19 cellular contexts compared by ENCODE assay signal in the genomic region with DNA sequence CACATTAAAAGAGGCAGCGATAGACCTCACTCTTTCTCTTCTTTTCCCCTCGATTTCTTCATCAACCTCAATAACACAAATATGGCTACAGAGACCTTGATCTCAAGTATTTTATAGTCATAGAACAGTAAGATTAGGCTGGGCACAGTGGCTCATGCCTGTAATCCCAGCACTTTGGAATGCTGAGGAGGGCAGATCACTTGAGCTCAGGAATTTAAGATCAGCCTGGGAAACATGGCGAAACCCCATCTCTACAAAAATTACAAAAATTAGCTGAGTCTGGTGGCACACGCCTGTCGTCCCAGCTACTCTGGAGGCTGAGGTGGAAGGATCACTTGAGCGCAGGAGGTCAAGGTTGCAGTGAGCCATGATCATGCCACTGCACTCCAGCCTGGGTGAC. TPM values are rescaled to one million over a fixed set of nuclear protein-coding genes. Genes with fewer than 3 reads are reported as not detected.
DNase-seq lines count a peak whose midpoint lies in the region; ATAC-seq, FAIRE-seq and TF ChIP-seq lines count a peak whose summit lies in the region.
"Had no signal": no experiment of that assay in that cellular context is flagged by ENCODE, and none has a peak within 500 bp of the region (broad histone marks: within the 10 kb centered on the region; RNA-seq: fewer than 3 reads in every experiment).

No MANE protein-coding gene starts in this region.

- H3K27ac ChIP-seq in A549 (peak overlapping the region; percentile 67 to 68; a peak in 5 of 6 replicates), psoas muscle (peak overlapping the region; percentile 79)
- H3K27ac ChIP-seq in naive thymus-derived CD4-positive, alpha-beta T cell (ENCODE audit: low read depth, low read length) = no peak overlapping the region
- H3K27ac ChIP-seq: BLaER1 treated with 17β-estradiol and CSF1 and Interleukin-3, amounts not matched to agents 10 nM and 100 nM had no signal

- H3K27ac Mint-ChIP-seq in HFFc6 (peak overlapping the region; percentile 93; the same call in 1 of the 2 replicates), chondrocyte (ENCODE audit: unreplicated experiment) (peak overlapping the region; percentile 17)
- no peak overlapping the region for H3K27ac Mint-ChIP-seq in naive thymus-derived CD4-positive, alpha-beta T cell
- H3K27ac Mint-ChIP-seq: CD4-positive, CD25-positive, alpha-beta regulatory T cell; GM23338 had no signal

- H3K36me3 ChIP-seq in psoas muscle (ENCODE audit: insufficient read depth in 1 of 2, low read depth in 1 of 2) = no peaks in the 10 kb centered on the region
- H3K36me3 ChIP-seq in naive thymus-derived CD4-positive, alpha-beta T cell (ENCODE audit: control insufficient read depth in 2 of 3, insufficient read depth in 3 of 3, low read length in 3 of 3) = no peaks in the 10 kb centered on the region
- H3K36me3 ChIP-seq: BLaER1 treated with 17β-estradiol and CSF1 and Interleukin-3, amounts not matched to agents 10 nM and 100 nM; HAP-1 had no signal

- CTCF ChIA-PET in A549 (lab: Yijun Ruan, JAX) = interaction anchor here (2.9 kb wide), 1 partner anchor 74 kb away, joined by 10 read pairs; no protein-coding TSS in a partner anchor
- CTCF ChIA-PET in naive thymus-derived CD4-positive, alpha-beta T cell (lab: Charles Lee) = no interaction called here

- H3K4me3 Mint-ChIP-seq in HFFc6 (no peak overlapping the region), chondrocyte (ENCODE audit: unreplicated experiment) (no peak overlapping the region)
- H3K4me3 Mint-ChIP-seq in naive thymus-derived CD4-positive, alpha-beta T cell = no peak overlapping the region
- H3K4me3 Mint-ChIP-seq: CD4-positive, CD25-positive, alpha-beta regulatory T cell; GM23338 had no signal

- H3K4me1 Mint-ChIP-seq in HFFc6 (ENCODE audit: low read depth) (peaks cover 41% of the 10 kb centered on the region), chondrocyte (ENCODE audit: low read depth) (peaks cover 17% of the 10 kb centered on the region)
- peaks cover 0 to 3% (median 0%) of the 10 kb centered on the region in 7 donors for H3K4me1 Mint-ChIP-seq in naive thymus-derived CD4-positive, alpha-beta T cell
- H3K4me1 Mint-ChIP-seq: CD4-positive, CD25-positive, alpha-beta regulatory T cell had no signal

- H3K4me3 ChIP-seq in A549 = no peak overlapping the region
- H3K4me3 ChIP-seq in psoas muscle = no peak overlapping the region
- H3K4me3 ChIP-seq in naive thymus-derived CD4-positive, alpha-beta T cell (ENCODE audit: low read length) = no peak overlapping the region
- H3K4me3 ChIP-seq: BLaER1 treated with 17β-estradiol and CSF1 and Interleukin-3, amounts not matched to agents 10 nM and 100 nM; GM12878; GM23338; HAP-1 had no signal

- no peak for TF ChIP-seq EP300 in A549 (IDR thresholded peaks at IDR 0.05)

- H3K4me2 ChIP-seq in A549 = no peak overlapping the region
- H3K4me2 ChIP-seq: BLaER1 treated with 17β-estradiol and CSF1 and Interleukin-3, amounts not matched to agents 10 nM and 100 nM; GM23338 had no signal

- H3K9me3 ChIP-seq in A549 (no peaks in the 10 kb centered on the region; the same call in 2 of the 3 replicates), psoas muscle (no peaks in the 10 kb centered on the region)
- no peaks in the 10 kb centered on the region for H3K9me3 ChIP-seq in naive thymus-derived CD4-positive, alpha-beta T cell (ENCODE audit: control insufficient read depth in 2 of 3, low read length in 3 of 3)
- H3K9me3 ChIP-seq: HAP-1 had no signal

- H3K36me3 Mint-ChIP-seq in HFFc6 (ENCODE audit: low read depth) (peaks cover 5% of the 10 kb centered on the region), chondrocyte (ENCODE audit: low read depth) (no peaks in the 10 kb centered on the region)
- peaks cover 0 to 2% (median 0%) of the 10 kb centered on the region in 5 donors for H3K36me3 Mint-ChIP-seq in naive thymus-derived CD4-positive, alpha-beta T cell
- H3K36me3 Mint-ChIP-seq: CD4-positive, CD25-positive, alpha-beta regulatory T cell had no signal

- TF ChIP-seq CTCF in A549 (IDR thresholded peaks at IDR 0.05) (no peak), HFFc6 (IDR thresholded peaks at IDR 0.05) (no peak), chondrocyte (IDR thresholded peaks at IDR 0.05) (no peak), psoas muscle (IDR thresholded peaks at IDR 0.05) (no peak)

- TF ChIP-seq POLR2A in A549 (IDR thresholded peaks at IDR 0.05; ENCODE audit: low read length) = no peak

- H3K4me1 ChIP-seq in A549 (peaks cover 23% of the 10 kb centered on the region), psoas muscle (peaks cover 23% of the 10 kb centered on the region)
- H3K4me1 ChIP-seq in naive thymus-derived CD4-positive, alpha-beta T cell (ENCODE audit: control insufficient read depth in 2 of 2, insufficient read depth in 2 of 2, low read length in 2 of 2) = no peaks in the 10 kb centered on the region
- H3K4me1 ChIP-seq: HAP-1 had no signal

- no peak for FAIRE-seq in A549 (lab: Jason Lieb, UNC)
- FAIRE-seq: GM12878, GM18507 had no signal

- TF ChIP-seq RAD21 in A549 (conservative IDR thresholded peaks at IDR 0.05 in 1 of 2, IDR thresholded peaks at IDR 0.05 in 1 of 2) = no peak

- intact Hi-C loops in psoas muscle (cut with DNase I) = no loop called here
- intact Hi-C loops in naive thymus-derived CD4-positive, alpha-beta T cell (cut with micrococcal nuclease) = no loop called here

- H3K27me3 Mint-ChIP-seq in HFFc6 (ENCODE audit: insufficient read depth) = peaks cover 2% of the 10 kb centered on the region; the same call in 1 of the 2 replicates
- no peaks in the 10 kb centered on the region for H3K27me3 Mint-ChIP-seq in chondrocyte (ENCODE audit: low read depth)
- peaks cover 15 to 40% (median 27%) of the 10 kb centered on the region in 5 donors for H3K27me3 Mint-ChIP-seq in naive thymus-derived CD4-positive, alpha-beta T cell

- peaks cover 7% of the 10 kb centered on the region for H3K9me3 Mint-ChIP-seq in HFFc6
- H3K9me3 Mint-ChIP-seq in chondrocyte (ENCODE audit: low read depth) = no peaks in the 10 kb centered on the region
- H3K9me3 Mint-ChIP-seq in naive thymus-derived CD4-positive, alpha-beta T cell = no peaks in the 10 kb centered on the region
- H3K9me3 Mint-ChIP-seq: CD4-positive, CD25-positive, alpha-beta regulatory T cell; GM23338 had no signal

- no peaks in the 10 kb centered on the region for H3K27me3 ChIP-seq in psoas muscle (ENCODE audit: insufficient read depth in 3 of 3, low read length in 2 of 3)
- H3K27me3 ChIP-seq in naive thymus-derived CD4-positive, alpha-beta T cell (ENCODE audit: control insufficient read depth in 2 of 2, insufficient read depth in 2 of 2, low read length in 2 of 2) = no peaks in the 10 kb centered on the region
- H3K27me3 ChIP-seq: BLaER1 treated with 17β-estradiol and CSF1 and Interleukin-3, amounts not matched to agents 10 nM and 100 nM had no signal

- ATAC-seq in A549 = no peak
- no peak for ATAC-seq in psoas muscle
- no peak for ATAC-seq in naive thymus-derived CD4-positive, alpha-beta T cell
- ATAC-seq in GM18520 (IDR thresholded peaks at IDR 0.05; ENCODE audit: unreplicated experiment) = no peak
- ATAC-seq: GM12878, GM23338 had no signal

- no peak for DNase-seq in A549 (ENCODE audit: low read depth in 1 of 2, low spot score in 1 of 2)
- no peak for DNase-seq in HFFc6
- DNase-seq in chondrocyte (ENCODE audit: low spot score) = no peak
- no peak for DNase-seq in psoas muscle
- DNase-seq in activated CD4-positive, CD25-positive, alpha-beta regulatory T cell treated with anti-CD3 and anti-CD28 coated beads, Interleukin-2, amount 50 U/mL, for 72 hours = no peak
- DNase-seq in naive thymus-derived CD4-positive, alpha-beta T cell = no peak
- DNase-seq in COR-L47 (lab: John Stamatoyannopoulos, UW) = no peak
- DNase-seq: 8988T; ACHN; Calu3; CD4-positive, CD25-positive, alpha-beta regulatory T cell; DMS 273 treated with DMSO at 0.1 percent for 48 hours had no signal

- POLR2A ChIA-PET in A549 (lab: Yijun Ruan, JAX) = no interaction called here
- POLR2A ChIA-PET in naive thymus-derived CD4-positive, alpha-beta T cell (lab: Charles Lee) = no interaction called here

- 82% methylated on average over 6 of the region's 6 CpGs for WGBS in A549 (ENCODE audit: missing lambda C conversion rate)
- 67 to 86% (median 83%) methylated on average over 6 of the region's 6 CpGs for WGBS in psoas muscle, 3 donors

TF ChIP-seq in A549, 52 proteins besides CTCF, POLR2A, EP300 and RAD21 (continues in another document):
- TF ChIP-seq KDM1A (IDR thresholded peaks at IDR 0.05; ENCODE audit: low read depth) = no peak
- no peak for TF ChIP-seq HMGXB4 (CRISPR knock-in tag; IDR thresholded peaks at IDR 0.05; ENCODE audit: borderline replicate concordance)
- no peak for TF ChIP-seq ZFP36 (IDR thresholded peaks at IDR 0.05; ENCODE audit: borderline replicate concordance, partially characterized antibody)
- no peak for TF ChIP-seq RARB (CRISPR knock-in tag; IDR thresholded peaks at IDR 0.05)
- no peak for TF ChIP-seq ESRRA (IDR thresholded peaks at IDR 0.05; ENCODE audit: borderline replicate concordance, low read length)

RNA-seq across cellular contexts. Expression of gene SLN, which starts 14.6 kb away (rescaled TPM):
- polyA plus RNA-seq in A549 (2011; rRNA removed) = 2.0 and 2.2 TPM in 2 replicates
- 1.1 and 1.3 TPM in 2 replicates for polyA plus RNA-seq in A549 (2012; cell fraction: cytosol; rRNA removed)
- 0.65 and 1.7 TPM in 2 replicates for polyA plus RNA-seq in A549 (2012; cell fraction: nucleus; rRNA removed)
- polyA plus RNA-seq in A549 (2017; fragmentation: RNase III; extraction: RNeasy Plus Mini Kit Qiagen cat#74134 plus additional on column Dnase treatment) = 0.72 to 1.3 TPM (median 1.2 TPM) in 3 replicates
- 1.3 and 2.1 TPM in 2 replicates for polyA minus RNA-seq in A549 (2011; rRNA and poly(A)+ RNA removed)
- total RNA-seq in HFFc6 (2021; fragmentation: NEBNext Ultra II Directional; extraction: Animal tissue kit (Norgen Biotek cat#: 25700)) = not detected
- total RNA-seq in chondrocyte = not detected in 3 replicates
- total RNA-seq in psoas muscle = 1,000 to 10,000 TPM; 1,477 to 8,637 (median 4,141) TPM
- 1,000 to 10,000 TPM in 2 of 3 donors, 100 to 1,000 TPM in 1; 475 to 3,094 (median 2,485) TPM for polyA plus RNA-seq in psoas muscle
- not detected for total RNA-seq in naive thymus-derived CD4-positive, alpha-beta T cell
- polyA plus RNA-seq in naive thymus-derived CD4-positive, alpha-beta T cell = not detected
- total RNA-seq: Calu3; CD4-positive, CD25-positive, alpha-beta regulatory T cell; G401; GM12878; GM23338 had no signal
- polyA plus RNA-seq: CD4-positive, CD25-positive, alpha-beta regulatory T cell; GM23338 had no signal

Comparison
In these comparisons a context has a peak if more than half of its experiments do, and no peak if none do; other contexts are left out.
1. H3K27ac Mint-ChIP-seq: peak in HFFc6 (single experiment) and chondrocyte (single experiment); none in naive thymus-derived CD4-positive, alpha-beta T cell (0 of 9).
2. RNA of gene SLN, which starts 14.6 kb away (total RNA-seq): 1,477 to 8,637 TPM in psoas muscle; not detected in HFFc6, not detected in chondrocyte and not detected in naive thymus-derived CD4-positive, alpha-beta T cell; every median in the first group is over 1,000 times any median in the second.